Comparison of ENCODE assay signal across 8 cellular contexts in the genomic region with DNA sequence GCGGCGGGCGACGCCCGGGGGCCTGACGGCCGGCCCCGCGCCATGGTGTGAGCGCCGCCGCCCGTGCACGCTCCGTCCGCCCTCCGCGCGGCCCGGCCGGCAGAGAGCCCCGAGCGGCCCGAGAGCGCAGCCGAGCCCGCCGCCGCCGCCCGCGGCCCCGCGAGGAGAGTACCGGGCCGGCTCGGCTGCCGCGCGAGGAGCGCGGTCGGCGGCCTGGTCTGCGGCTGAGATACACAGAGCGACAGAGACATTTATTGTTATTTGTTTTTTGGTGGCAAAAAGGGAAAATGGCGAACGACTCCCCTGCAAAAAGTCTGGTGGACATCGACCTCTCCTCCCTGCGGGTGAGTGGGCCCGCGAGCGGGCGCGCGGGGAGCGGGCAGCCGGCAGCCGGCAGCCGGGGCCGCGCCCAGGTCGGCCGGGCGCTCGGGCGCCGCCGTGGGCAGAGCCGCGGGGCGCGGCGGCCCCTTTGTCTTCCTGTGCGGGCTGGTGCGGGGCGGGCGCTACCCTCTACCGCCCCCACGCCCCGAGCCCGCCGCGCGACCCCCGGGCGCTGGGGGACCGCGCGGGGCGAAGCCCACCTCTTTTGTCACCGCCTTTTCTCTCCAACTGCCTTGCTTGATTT. TPM values are rescaled to one million over a fixed set of nuclear protein-coding genes. Genes with fewer than 3 reads are reported as not detected.
DNase-seq lines count a peak whose midpoint lies in the region; ATAC-seq and TF ChIP-seq lines count a peak whose summit lies in the region.

No MANE protein-coding gene starts in this region.

- H4K20me1 ChIP-seq in osteoblast (ENCODE audit: insufficient read depth, low read length): peaks cover 20% of the 10 kb centered on the region

- H3K4me1 ChIP-seq in esophagus squamous epithelium: peaks cover 12 to 58% (median 15%) of the 10 kb centered on the region in 3 donors
- peaks cover 26% of the 10 kb centered on the region for H3K4me1 ChIP-seq in osteoblast (ENCODE audit: insufficient read depth, low read length)

- TF ChIP-seq POLR2A in esophagus squamous epithelium (IDR thresholded peaks at IDR 0.05): no peak

- H3K27me3 ChIP-seq in WERI-Rb-1 (ENCODE audit: insufficient read depth, low read depth, severe bottlenecking): no peaks in the 10 kb centered on the region
- no peaks in the 10 kb centered on the region for H3K27me3 ChIP-seq in esophagus squamous epithelium
- no peaks in the 10 kb centered on the region for H3K27me3 ChIP-seq in osteoblast (ENCODE audit: insufficient read depth, low read length)

- H3K79me2 ChIP-seq in osteoblast (ENCODE audit: insufficient read depth, low read length): peaks cover 50% of the 10 kb centered on the region

- WGBS in esophagus squamous epithelium, 2 donors: 0 to 1% methylated on average over 7 to 14 of the region's 92 CpGs

- H2AFZ ChIP-seq in osteoblast (ENCODE audit: low read length): no peak overlapping the region

- H3K36me3 ChIP-seq in WERI-Rb-1 (peaks cover 18% of the 10 kb centered on the region), esophagus squamous epithelium (peaks cover 0 to 7% (median 0%) of the 10 kb centered on the region in 3 donors), osteoblast (ENCODE audit: insufficient read depth, low read length) (peaks cover 14% of the 10 kb centered on the region)

- no peaks in the 10 kb centered on the region for H3K9me3 ChIP-seq in WERI-Rb-1 (ENCODE audit: severe bottlenecking)
- peaks cover 0 to 8% (median 0%) of the 10 kb centered on the region in 3 donors for H3K9me3 ChIP-seq in esophagus squamous epithelium
- no peaks in the 10 kb centered on the region for H3K9me3 ChIP-seq in osteoblast (ENCODE audit: low read depth, low read length)

- peak overlapping the region; percentile 96 for H3K4me2 ChIP-seq in osteoblast (ENCODE audit: insufficient read depth, low read length)

- ATAC-seq in HG02973 (IDR thresholded peaks at IDR 0.05; ENCODE audit: unreplicated experiment): peak; percentile 38

- peak overlapping the region; percentile 98 for H3K4me3 ChIP-seq in WERI-Rb-1 (ENCODE audit: low read depth, low read length)
- peak overlapping the region; percentile 52 to 87 (median 72) for H3K4me3 ChIP-seq in esophagus squamous epithelium
- H3K4me3 ChIP-seq in osteoblast (ENCODE audit: insufficient read depth, low read length): peak overlapping the region; percentile 90

- H3K27ac ChIP-seq in WERI-Rb-1: peak overlapping the region; percentile 82
- H3K27ac ChIP-seq in esophagus squamous epithelium: peak overlapping the region; percentile 84 to 94 (median 89)
- peak overlapping the region; percentile 84 for H3K27ac ChIP-seq in osteoblast (ENCODE audit: low read depth, low read length)

- TF ChIP-seq CTCF in WERI-Rb-1 (IDR thresholded peaks at IDR 0.05; ENCODE audit: low read depth, low read length) (no peak), esophagus squamous epithelium (IDR thresholded peaks at IDR 0.05) (no peak), osteoblast (IDR thresholded peaks at IDR 0.05; ENCODE audit: extremely low read depth, low read depth, low read length) (no peak)

- intact Hi-C loops in esophagus squamous epithelium (cut with DNase I): loop anchor here (5.0 kb wide), 1 partner anchor 129 kb away; no protein-coding TSS in a partner anchor

- DNase-seq in activated CD4-positive, alpha-beta T cell treated with anti-CD3 and anti-CD28 coated beads for 48 hours: peak; percentile 33
- no peak for DNase-seq in activated CD4-positive, alpha-beta T cell treated with anti-CD3 and anti-CD28 coated beads, Interleukin-2, amount 50 U/mL, for 4 hours
- DNase-seq in WERI-Rb-1: no peak
- DNase-seq in esophagus squamous epithelium (lab: John Stamatoyannopoulos, UW): no peak
- peak; percentile 76 for DNase-seq in osteoblast (ENCODE audit: insufficient read length, low spot score, missing footprints)
- no peak for DNase-seq in SIG-M5 (lab: John Stamatoyannopoulos, UW)
- DNase-seq in epidermal melanocyte (ENCODE audit: insufficient read length, low spot score): no peak

RNA-seq across cellular contexts. Expression of a gene that starts 0.4 kb away (rescaled TPM):
- total RNA-seq in esophagus squamous epithelium: 100 to 1,000 TPM in 1 of 4 donors, 10 to 100 TPM in 3; 46.0 to 121 (median 53.9) TPM
- 231 and 287 TPM in 2 replicates for total RNA-seq in osteoblast

Comparison
In these comparisons a context has a peak if more than half of its experiments do, and no peak if none do; other contexts are left out.
1. DNase-seq: peak in activated CD4-positive, alpha-beta T cell treated with anti-CD3 and anti-CD28 coated beads for 48 hours (single experiment) and osteoblast (single experiment); none in activated CD4-positive, alpha-beta T cell treated with anti-CD3 and anti-CD28 coated beads, Interleukin-2, amount 50 U/mL, for 4 hours (0 of 2), WERI-Rb-1 (single experiment), esophagus squamous epithelium (single experiment), SIG-M5 (single experiment) and epidermal melanocyte (single experiment).
2. Peak in every context shown above with its lines, with median percentiles within 50 percentile points of each other: H3K27ac ChIP-seq and H3K4me3 ChIP-seq.